8 cellular contexts compared by ENCODE assay signal in genomic region chr7:74084722-74085578, GRCh38. TPM values are rescaled to one million over a fixed set of nuclear protein-coding genes. Genes with fewer than 3 reads are reported as not detected.
DNase-seq lines count a peak whose midpoint lies in the region; ATAC-seq and TF ChIP-seq lines count a peak whose summit lies in the region.

No MANE protein-coding gene starts in this region.

- CTCF ChIA-PET in AG04450 (lab: Charles Lee), result interaction anchor here (0.6 kb wide), 1 partner anchor 17 kb away, joined by 10 read pairs; no protein-coding TSS in a partner anchor

- ATAC-seq in HG03095 (IDR thresholded peaks at IDR 0.05; ENCODE audit: unreplicated experiment) (no peak), GM21381 (IDR thresholded peaks at IDR 0.05; ENCODE audit: unreplicated experiment) (no peak), GM18520 (IDR thresholded peaks at IDR 0.05; ENCODE audit: unreplicated experiment) (no peak)

- peak overlapping the region; percentile 68 for H3K27ac Mint-ChIP-seq in chondrocyte (ENCODE audit: unreplicated experiment)

- no peaks in the 10 kb centered on the region; the same call in 1 of the 2 replicates for H3K9me3 ChIP-seq in AG04450 (ENCODE audit: control insufficient read depth, insufficient read depth, low read length)

- peaks cover 9% of the 10 kb centered on the region for H3K36me3 Mint-ChIP-seq in chondrocyte (ENCODE audit: low read depth)

- H3K4me1 Mint-ChIP-seq in chondrocyte (ENCODE audit: low read depth), result peaks cover 20% of the 10 kb centered on the region

- H3K27me3 ChIP-seq in AG04450 (ENCODE audit: control insufficient read depth, insufficient read depth, low read length), result no peaks in the 10 kb centered on the region

- POLR2A ChIA-PET in AG04450 (lab: Yijun Ruan, JAX), result interaction anchor here (0.5 to 1.0 kb wide), 3 partner anchors 9 to 395 kb away, joined by 3 to 4 read pairs (median 3); no protein-coding TSS in a partner anchor

- no peaks in the 10 kb centered on the region for H3K27me3 Mint-ChIP-seq in chondrocyte (ENCODE audit: low read depth)

- DNase-seq in AG04450 (ENCODE audit: low read depth, low spot score), result no peak
- DNase-seq in LNCaP clone FGC (ENCODE audit: low read depth), result no peak
- no peak for DNase-seq in chondrocyte (ENCODE audit: low spot score)
- DNase-seq in myocyte (ENCODE audit: low read depth), result peak; percentile 76
- no peak for DNase-seq in germinal center (ENCODE audit: low spot score)

- H3K9me3 Mint-ChIP-seq in chondrocyte (ENCODE audit: low read depth), result no peaks in the 10 kb centered on the region

- H3K4me3 ChIP-seq in AG04450 (ENCODE audit: low read depth, low read length) (peak overlapping the region; percentile 69), LNCaP clone FGC (ENCODE audit: low read depth, low read length) (peak overlapping the region; percentile 75)

- peak overlapping the region; percentile 79 for H3K4me3 Mint-ChIP-seq in chondrocyte (ENCODE audit: unreplicated experiment)

- TF ChIP-seq CTCF in AG04450 (IDR thresholded peaks at IDR 0.05; ENCODE audit: low read depth, low read length) (no peak), LNCaP clone FGC (IDR thresholded peaks at IDR 0.05; ENCODE audit: control insufficient read depth, extremely low read depth, insufficient read depth) (no peak), chondrocyte (IDR thresholded peaks at IDR 0.05) (no peak)

- peak overlapping the region; percentile 73 for H3K27ac ChIP-seq in AG04450 (ENCODE audit: low read depth, low read length)

RNA-seq across cellular contexts. Expression of gene LIMK1, which starts 1.3 kb away (rescaled TPM):
- 33.0 and 52.8 TPM in 2 replicates for polyA plus RNA-seq in AG04450 (2011; rRNA removed)
- polyA minus RNA-seq in AG04450 (2011; rRNA and poly(A)+ RNA removed), result 62.0 and 83.4 TPM in 2 replicates
- total RNA-seq in chondrocyte, result 39.1 to 46.5 TPM (median 41.5 TPM) in 3 replicates
- 47.8 and 49.9 TPM in 2 replicates for total RNA-seq in myocyte
- 79.3 TPM for polyA plus RNA-seq in myocyte (2012)

RNA-seq across cellular contexts. Expression of gene ELN, which starts 57.0 kb away (rescaled TPM):
- polyA plus RNA-seq in AG04450 (2011; rRNA removed), result 2.1 and 2.8 TPM in 2 replicates
- polyA minus RNA-seq in AG04450 (2011; rRNA and poly(A)+ RNA removed), result 1.4 and 2.3 TPM in 2 replicates
- total RNA-seq in chondrocyte, result 8,224 to 15,554 TPM (median 15,093 TPM) in 3 replicates
- total RNA-seq in myocyte, result 12.1 and 16.6 TPM in 2 replicates
- polyA plus RNA-seq in myocyte (2012), result 141 TPM

Comparison
In these comparisons a context has a peak if more than half of its experiments do, and no peak if none do; other contexts are left out.
1. RNA of gene ELN, which starts 57.0 kb away (total RNA-seq): 8,224 to 15,554 TPM in chondrocyte; 12.1 to 16.6 TPM in myocyte; every median in the first group is over 100 times any median in the second.